In genomic region chr3:160739079-160739478, GRCh38 we compare ENCODE assay signal across 19 cellular contexts. TPM values are rescaled to one million over a fixed set of nuclear protein-coding genes. Genes with fewer than 3 reads are reported as not detected.
DNase-seq lines count a peak whose midpoint lies in the region; ATAC-seq and TF ChIP-seq lines count a peak whose summit lies in the region.
"Had no signal": no experiment of that assay in that cellular context is flagged by ENCODE, and none has a peak within 500 bp of the region (broad histone marks: within the 10 kb centered on the region; RNA-seq: fewer than 3 reads in every experiment).

No MANE protein-coding gene starts in this region.

- H3K4me1 ChIP-seq in adrenal gland (replicated peaks in 1 of 2): no peaks in the 10 kb centered on the region
- H3K4me1 ChIP-seq in right cardiac atrium (ENCODE audit: control insufficient read depth, insufficient read depth, low read length): peaks cover 3% of the 10 kb centered on the region
- H3K4me1 ChIP-seq: lower lobe of right lung had no signal

- no peak overlapping the region for H3K27ac ChIP-seq in adrenal gland
- peak overlapping the region; percentile 80 for H3K27ac ChIP-seq in right cardiac atrium (ENCODE audit: low read length)
- H3K27ac ChIP-seq: epithelial cell of prostate, HL-60, lower lobe of right lung had no signal

- no peaks in the 10 kb centered on the region for H3K9me3 ChIP-seq in adrenal gland (replicated peaks in 1 of 3)
- H3K9me3 ChIP-seq in right cardiac atrium (ENCODE audit: control insufficient read depth, low read length): no peaks in the 10 kb centered on the region
- H3K9me3 ChIP-seq: lower lobe of right lung had no signal

- WGBS in adrenal gland, 4 donors: 13 to 60% (median 32%) methylated on average over 1 of the region's 1 CpG
- WGBS in right cardiac atrium: 18% methylated on average over 1 of the region's 1 CpG

- DNase-seq in Right ventricle myocardium inferior (ENCODE audit: missing footprints): peak; percentile 34
- DNase-seq in cardiac septum (ENCODE audit: low spot score): no peak
- peak; percentile 51 to 87 (median 78) for DNase-seq in adrenal gland
- peak; percentile 42 to 57 (median 57) for DNase-seq in right cardiac atrium
- no peak for DNase-seq in activated CD4-positive, alpha-beta T cell treated with anti-CD3 and anti-CD28 coated beads for 1 hour
- no peak for DNase-seq in dedifferentiated amniotic fluid mesenchymal stem cell (ENCODE audit: extremely low spot score)
- DNase-seq in HUDEP-2 (lab: John Stamatoyannopoulos, UW; ENCODE audit: unreplicated experiment in 76 of 76): no peak
- DNase-seq: activated CD4-positive, CD25-positive, alpha-beta regulatory T cell; cerebellar nuclear complex; COR-L47; H9; Kasumi-1; lower lobe of right lung; NCI-H1930; OCI-M1 had no signal

- H3K4me3 ChIP-seq in adrenal gland (no peak overlapping the region), right cardiac atrium (ENCODE audit: low read length) (no peak overlapping the region)
- H3K4me3 ChIP-seq: lower lobe of right lung, smooth muscle cell had no signal

- no peaks in the 10 kb centered on the region for H3K36me3 ChIP-seq in adrenal gland (replicated peaks in 1 of 2)
- H3K36me3 ChIP-seq: lower lobe of right lung had no signal

- TF ChIP-seq POLR2A in adrenal gland (IDR thresholded peaks at IDR 0.05): no peak

- intact Hi-C loops in Right ventricle myocardium inferior (cut with DNase I) (no loop called here), cardiac septum (cut with DNase I) (no loop called here), adrenal gland (cut with DNase I) (no loop called here), right cardiac atrium (cut with DNase I) (no loop called here)

- no peaks in the 10 kb centered on the region for H3K27me3 ChIP-seq in adrenal gland
- H3K27me3 ChIP-seq in right cardiac atrium (ENCODE audit: control insufficient read depth, insufficient read depth): no peaks in the 10 kb centered on the region

- ATAC-seq in Right ventricle myocardium inferior: peak; percentile 91
- peak; percentile 82 to 94 for ATAC-seq in right cardiac atrium
- ATAC-seq in GM18907 (IDR thresholded peaks at IDR 0.05; ENCODE audit: unreplicated experiment): no peak

- no peak for TF ChIP-seq CTCF in adrenal gland (IDR thresholded peaks at IDR 0.05)

RNA-seq across cellular contexts. Expression of gene PPM1L, which starts 17.0 kb away (rescaled TPM):
- total RNA-seq in Right ventricle myocardium inferior: 63.9 TPM
- 28.8 TPM for total RNA-seq in cardiac septum
- 10 to 100 TPM; 24.3 to 53.6 (median 39.9) TPM for total RNA-seq in adrenal gland
- polyA plus RNA-seq in adrenal gland: 10 to 100 TPM in 1 of 3 donors, 1 to 10 TPM in 2; 2.4 to 15.1 (median 5.5) TPM
- 10 to 100 TPM; 23.4 to 31.7 (median 27.2) TPM for total RNA-seq in right cardiac atrium
- polyA plus RNA-seq in right cardiac atrium: 6.1 TPM

Comparison
In these comparisons a context has a peak if more than half of its experiments do, and no peak if none do; other contexts are left out.
1. DNase-seq: peak in Right ventricle myocardium inferior (single experiment), adrenal gland (7 of 7) and right cardiac atrium (3 of 3); none in cardiac septum (single experiment), activated CD4-positive, alpha-beta T cell treated with anti-CD3 and anti-CD28 coated beads for 1 hour (single experiment), dedifferentiated amniotic fluid mesenchymal stem cell (single experiment) and HUDEP-2 (0 of 76).